8 cellular contexts compared by ENCODE assay signal in the genomic region with DNA sequence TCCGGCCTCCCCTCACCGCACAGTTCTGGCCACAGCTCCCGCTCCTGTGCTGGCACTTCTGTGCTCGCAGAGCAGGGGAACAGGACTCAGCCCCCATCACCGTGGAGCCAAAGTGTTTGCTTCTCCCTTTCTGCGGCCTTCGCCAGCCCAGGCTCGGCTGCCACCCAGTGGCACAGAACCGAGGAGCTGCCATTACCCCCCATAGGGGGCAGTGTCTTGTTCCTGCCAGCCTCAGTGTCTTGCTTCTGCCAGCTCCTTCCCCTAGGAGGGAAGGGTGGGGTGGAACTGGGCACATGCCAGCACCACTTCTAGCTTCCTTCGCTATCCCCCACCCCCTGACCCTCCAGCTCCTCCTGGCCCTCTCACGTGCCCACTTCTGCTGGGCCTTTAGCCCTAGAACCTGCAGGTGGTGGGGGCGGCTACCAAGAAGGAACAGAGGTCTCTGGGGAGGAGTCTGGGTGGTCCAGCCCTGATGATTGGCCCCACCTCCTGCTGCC. TPM values are rescaled to one million over a fixed set of nuclear protein-coding genes. Genes with fewer than 3 reads are reported as not detected.
DNase-seq lines count a peak whose midpoint lies in the region; ATAC-seq and TF ChIP-seq lines count a peak whose summit lies in the region.

No MANE protein-coding gene starts in this region.

- no peaks in the 10 kb centered on the region for H3K9me2 ChIP-seq in neural cell (ENCODE audit: insufficient read depth, low read length)

- TF ChIP-seq POLR2A in esophagus squamous epithelium (IDR thresholded peaks at IDR 0.05): no peak

- H3K9me3 ChIP-seq in RWPE2 (ENCODE audit: severe bottlenecking) (no peaks in the 10 kb centered on the region), esophagus squamous epithelium (no peaks in the 10 kb centered on the region), neural cell (ENCODE audit: low read length) (no peaks in the 10 kb centered on the region)

- 39 to 46% methylated on average over 6 to 9 of the region's 12 CpGs for WGBS in esophagus squamous epithelium, 2 donors

- H4K20me1 ChIP-seq in neural cell (ENCODE audit: insufficient read depth): no peaks in the 10 kb centered on the region

- no peaks in the 10 kb centered on the region for H3F3A ChIP-seq in neural cell (ENCODE audit: insufficient read depth, low read length, poor library complexity, severe bottlenecking)

- peak overlapping the region; percentile 78 for H3K27ac ChIP-seq in RWPE2 (ENCODE audit: poor library complexity, severe bottlenecking)
- H3K27ac ChIP-seq in esophagus squamous epithelium: peak overlapping the region; percentile 82 to 93 (median 86)
- no peak overlapping the region for H3K27ac ChIP-seq in neural cell (ENCODE audit: low read length)

- DNase-seq in AG09319 (ENCODE audit: extremely low read depth, low read depth) (no peak), RWPE2 (ENCODE audit: low spot score) (peak; percentile 79), esophagus squamous epithelium (lab: John Stamatoyannopoulos, UW) (no peak), SK-N-DZ (ENCODE audit: low spot score) (no peak), retina (no peak)

- H3K9ac ChIP-seq in neural cell (ENCODE audit: low read length): no peak overlapping the region

- intact Hi-C loops in esophagus squamous epithelium (cut with DNase I): no loop called here

- no peak for TF ChIP-seq RAD21 in neural cell (conservative IDR thresholded peaks at IDR 0.05)

- H3K79me2 ChIP-seq in neural cell (replicated peaks; ENCODE audit: insufficient read depth, low read length): peaks cover 3% of the 10 kb centered on the region

- H3K4me3 ChIP-seq in GM12875 (ENCODE audit: low read depth, low read length) (no peak overlapping the region), RWPE2 (ENCODE audit: severe bottlenecking) (no peak overlapping the region), esophagus squamous epithelium (peak overlapping the region in 3 of 4 donors; percentile 58 to 70 (median 64)), neural cell (ENCODE audit: low read length) (no peak overlapping the region)

- H3K36me3 ChIP-seq in RWPE2 (ENCODE audit: low read depth): peaks cover 84% of the 10 kb centered on the region
- H3K36me3 ChIP-seq in esophagus squamous epithelium: peaks cover 57 to 84% (median 61%) of the 10 kb centered on the region in 3 donors
- no peaks in the 10 kb centered on the region for H3K36me3 ChIP-seq in neural cell (ENCODE audit: insufficient read depth, low read length)

- peak; percentile 48 for ATAC-seq in RWPE2 (ENCODE audit: low read depth)
- no peak for ATAC-seq in GM19397 (IDR thresholded peaks at IDR 0.05; ENCODE audit: unreplicated experiment)

- TF ChIP-seq CTCF in AG09319 (IDR thresholded peaks at IDR 0.05; ENCODE audit: low read depth, low read length) (peak; percentile 67), GM12875 (IDR thresholded peaks at IDR 0.05; ENCODE audit: borderline replicate concordance, insufficient read depth, low read depth, low read length) (peak; percentile 56; the same call in 1 of the 2 replicates), RWPE2 (IDR thresholded peaks at IDR 0.05; ENCODE audit: poor library complexity, severe bottlenecking) (peak; percentile 86), esophagus squamous epithelium (IDR thresholded peaks at IDR 0.05) (peak; percentile 36 to 90 (median 72)), neural cell (IDR thresholded peaks at IDR 0.05; ENCODE audit: poor library complexity, severe bottlenecking) (peak; percentile 40)

- TF ChIP-seq EP300 in neural cell (conservative IDR thresholded peaks at IDR 0.05; ENCODE audit: poor library complexity, severe bottlenecking): no peak

- no peak overlapping the region for H2AFZ ChIP-seq in neural cell (ENCODE audit: low read depth, low read length)

- H3K4me2 ChIP-seq in neural cell (ENCODE audit: low read length): no peak overlapping the region

- H3K4me1 ChIP-seq in RWPE2 (ENCODE audit: insufficient read depth, poor library complexity, severe bottlenecking) (peaks cover 7% of the 10 kb centered on the region), esophagus squamous epithelium (peaks cover 18 to 66% (median 25%) of the 10 kb centered on the region in 3 donors)

- H3K27me3 ChIP-seq in RWPE2 (ENCODE audit: insufficient read depth, poor library complexity, severe bottlenecking) (no peaks in the 10 kb centered on the region), esophagus squamous epithelium (no peaks in the 10 kb centered on the region), neural cell (ENCODE audit: insufficient read depth, low read depth, low read length) (no peaks in the 10 kb centered on the region)

TF ChIP-seq in neural cell, 6 proteins besides CTCF, POLR2A, EP300 and RAD21:
- no peak for TF ChIP-seq POLR2AphosphoS5 (IDR thresholded peaks at IDR 0.05)
- TF ChIP-seq, protein P1, sequence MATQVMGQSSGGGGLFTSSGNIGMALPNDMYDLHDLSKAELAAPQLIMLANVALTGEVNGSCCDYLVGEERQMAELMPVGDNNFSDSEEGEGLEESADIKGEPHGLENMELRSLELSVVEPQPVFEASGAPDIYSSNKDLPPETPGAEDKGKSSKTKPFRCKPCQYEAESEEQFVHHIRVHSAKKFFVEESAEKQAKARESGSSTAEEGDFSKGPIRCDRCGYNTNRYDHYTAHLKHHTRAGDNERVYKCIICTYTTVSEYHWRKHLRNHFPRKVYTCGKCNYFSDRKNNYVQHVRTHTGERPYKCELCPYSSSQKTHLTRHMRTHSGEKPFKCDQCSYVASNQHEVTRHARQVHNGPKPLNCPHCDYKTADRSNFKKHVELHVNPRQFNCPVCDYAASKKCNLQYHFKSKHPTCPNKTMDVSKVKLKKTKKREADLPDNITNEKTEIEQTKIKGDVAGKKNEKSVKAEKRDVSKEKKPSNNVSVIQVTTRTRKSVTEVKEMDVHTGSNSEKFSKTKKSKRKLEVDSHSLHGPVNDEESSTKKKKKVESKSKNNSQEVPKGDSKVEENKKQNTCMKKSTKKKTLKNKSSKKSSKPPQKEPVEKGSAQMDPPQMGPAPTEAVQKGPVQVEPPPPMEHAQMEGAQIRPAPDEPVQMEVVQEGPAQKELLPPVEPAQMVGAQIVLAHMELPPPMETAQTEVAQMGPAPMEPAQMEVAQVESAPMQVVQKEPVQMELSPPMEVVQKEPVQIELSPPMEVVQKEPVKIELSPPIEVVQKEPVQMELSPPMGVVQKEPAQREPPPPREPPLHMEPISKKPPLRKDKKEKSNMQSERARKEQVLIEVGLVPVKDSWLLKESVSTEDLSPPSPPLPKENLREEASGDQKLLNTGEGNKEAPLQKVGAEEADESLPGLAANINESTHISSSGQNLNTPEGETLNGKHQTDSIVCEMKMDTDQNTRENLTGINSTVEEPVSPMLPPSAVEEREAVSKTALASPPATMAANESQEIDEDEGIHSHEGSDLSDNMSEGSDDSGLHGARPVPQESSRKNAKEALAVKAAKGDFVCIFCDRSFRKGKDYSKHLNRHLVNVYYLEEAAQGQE (IDR thresholded peaks at IDR 0.05; ENCODE audit: borderline replicate concordance): no peak
- no peak for TF ChIP-seq SMC3 (conservative IDR thresholded peaks at IDR 0.05; ENCODE audit: poor library complexity)
- TF ChIP-seq EZH2 (IDR thresholded peaks at IDR 0.05; ENCODE audit: borderline replicate concordance, insufficient read depth, low read length, poor library complexity, severe bottlenecking): no peak
- TF ChIP-seq MXI1 (conservative IDR thresholded peaks at IDR 0.05; ENCODE audit: poor library complexity, severe bottlenecking): no peak
- TF ChIP-seq TAF1 (IDR thresholded peaks at IDR 0.05; ENCODE audit: low read depth): no peak

RNA-seq across cellular contexts. Expression of a gene that starts 0.6 kb away (rescaled TPM):
- total RNA-seq in esophagus squamous epithelium: 10 to 100 TPM; 30.1 to 35.9 (median 32.9) TPM
- polyA plus RNA-seq in neural cell: 2.2 and 3.5 TPM in 2 replicates
- polyA minus RNA-seq in neural cell: 0.49 and 1.5 TPM in 2 replicates
- polyA plus RNA-seq in SK-N-DZ (2014; cell fraction: cytosol; rRNA removed): 1.8 and 3.1 TPM in 2 replicates
- 30.9 and 36.3 TPM in 2 replicates for polyA plus RNA-seq in SK-N-DZ (2014; cell fraction: nucleus; rRNA removed)

RNA-seq across cellular contexts. Expression of a gene that starts 6.3 kb away (rescaled TPM):
- 10 to 100 TPM; 66.1 to 96.9 (median 81.9) TPM for total RNA-seq in esophagus squamous epithelium
- polyA plus RNA-seq in neural cell: 112 and 140 TPM in 2 replicates
- polyA minus RNA-seq in neural cell: 44.2 and 55.0 TPM in 2 replicates
- 123 and 140 TPM in 2 replicates for polyA plus RNA-seq in SK-N-DZ (2014; cell fraction: cytosol; rRNA removed)
- polyA plus RNA-seq in SK-N-DZ (2014; cell fraction: nucleus; rRNA removed): 436 and 437 TPM in 2 replicates

RNA-seq across cellular contexts. Expression of a gene that starts 8.3 kb away (rescaled TPM):
- total RNA-seq in esophagus squamous epithelium: 1 to 10 TPM; 1.1 to 2.3 (median 1.4) TPM
- polyA plus RNA-seq in neural cell: 0.43 and 0.96 TPM in 2 replicates
- polyA minus RNA-seq in neural cell: not detected in 2 replicates
- polyA plus RNA-seq in SK-N-DZ (2014; cell fraction: cytosol; rRNA removed): 45.9 and 52.6 TPM in 2 replicates
- polyA plus RNA-seq in SK-N-DZ (2014; cell fraction: nucleus; rRNA removed): 166 and 170 TPM in 2 replicates

RNA-seq across cellular contexts. Expression of a gene that starts 14.5 kb away (rescaled TPM):
- 10 to 100 TPM in 3 of 4 donors, 1 to 10 TPM in 1; 8.8 to 18.8 (median 13.4) TPM for total RNA-seq in esophagus squamous epithelium
- 323 and 356 TPM in 2 replicates for polyA plus RNA-seq in neural cell
- polyA minus RNA-seq in neural cell: 135 and 176 TPM in 2 replicates
- polyA plus RNA-seq in SK-N-DZ (2014; cell fraction: cytosol; rRNA removed): 63.5 and 79.1 TPM in 2 replicates
- polyA plus RNA-seq in SK-N-DZ (2014; cell fraction: nucleus; rRNA removed): 425 and 497 TPM in 2 replicates

RNA-seq across cellular contexts. Expression of a gene that starts 27.9 kb away (rescaled TPM):
- 10 to 100 TPM; 25.1 to 56.1 (median 36.7) TPM for total RNA-seq in esophagus squamous epithelium
- polyA plus RNA-seq in neural cell: 8.4 and 17.0 TPM in 2 replicates
- polyA minus RNA-seq in neural cell: 1.2 and 1.5 TPM in 2 replicates
- polyA plus RNA-seq in SK-N-DZ (2014; cell fraction: cytosol; rRNA removed): 25.8 and 26.0 TPM in 2 replicates
- 45.7 and 50.1 TPM in 2 replicates for polyA plus RNA-seq in SK-N-DZ (2014; cell fraction: nucleus; rRNA removed)

Comparison
In these comparisons a context has a peak if more than half of its experiments do, and no peak if none do; other contexts are left out.
1. H3K4me3 ChIP-seq: peak in esophagus squamous epithelium (3 of 4); none in GM12875 (single experiment), RWPE2 (single experiment) and neural cell (single experiment).
2. Peak in every context shown above with its lines, with median percentiles within 50 percentile points of each other: CTCF ChIP-seq.